Comparison of ENCODE assay signal across 22 cellular contexts in the genomic region with DNA sequence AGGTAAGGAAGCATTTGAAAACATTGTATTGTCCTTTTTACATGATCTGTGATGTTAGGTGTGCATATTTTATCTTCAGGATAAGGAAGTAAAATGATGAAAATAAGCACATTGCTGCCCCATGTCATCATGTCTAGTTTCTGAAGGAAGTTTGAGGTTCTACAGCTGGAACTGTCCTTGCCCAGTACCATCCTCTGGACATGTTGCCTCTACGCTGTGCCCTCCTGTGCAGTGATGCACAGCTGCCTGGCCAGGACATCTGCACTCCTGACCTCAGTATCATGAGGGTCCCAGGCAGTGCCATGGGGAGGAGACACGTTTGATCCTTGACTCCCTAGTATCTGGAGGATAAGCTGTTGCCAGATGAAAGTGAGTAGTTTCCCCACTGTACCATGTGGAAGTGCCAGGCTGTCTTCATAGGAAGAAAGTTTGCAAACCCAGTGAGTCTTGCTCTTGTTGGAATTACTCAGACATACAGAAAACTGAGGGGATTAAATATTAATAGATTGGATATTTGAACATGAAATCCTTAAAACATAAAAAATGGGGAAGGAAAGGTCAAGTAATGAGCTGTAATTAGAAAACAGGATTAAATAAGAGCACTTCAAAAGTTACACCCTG. TPM values are rescaled to one million over a fixed set of nuclear protein-coding genes. Genes with fewer than 3 reads are reported as not detected.
"Had no signal": no experiment of that assay in that cellular context is flagged by ENCODE, and none has a peak within 500 bp of the region (broad histone marks: within the 10 kb centered on the region; RNA-seq: fewer than 3 reads in every experiment).

No MANE protein-coding gene starts in this region.

- ATAC-seq: effector memory CD8-positive, alpha-beta T cell; foreskin keratinocyte; left colon; stimulated activated naive B cell treated with anti-CD40 and anti-IgM and Interleukin-4, amounts not matched to agents 10 μg/mL and 1 μg/mL and 100 μg/mL, for 72 hours had no signal

- H3K9me3 Mint-ChIP-seq: dendritic cell treated with granulocyte-macrophage colony-stimulating factor and Interleukin-4, amounts not matched to agents 40 ng/mL and 50 ng/mL, for 4 days; effector memory CD8-positive, alpha-beta T cell; memory B cell; naive B cell; nephron; stimulated activated naive B cell treated with anti-CD40 and anti-IgM and Interleukin-4, amounts not matched to agents 10 μg/mL and 1 μg/mL and 100 μg/mL, for 72 hours had no signal

- H3K4me1 Mint-ChIP-seq: nephron had no signal

- H3K27me3 ChIP-seq: esophagus squamous epithelium, foreskin keratinocyte, sigmoid colon, stomach, transverse colon had no signal

- H3K27me3 Mint-ChIP-seq: dendritic cell treated with granulocyte-macrophage colony-stimulating factor and Interleukin-4, amounts not matched to agents 40 ng/mL and 50 ng/mL, for 4 days; effector memory CD8-positive, alpha-beta T cell; memory B cell; naive B cell; stimulated activated naive B cell treated with anti-CD40 and anti-IgM and Interleukin-4, amounts not matched to agents 10 μg/mL and 1 μg/mL and 100 μg/mL, for 72 hours had no signal

- H3K4me3 ChIP-seq: esophagus squamous epithelium, sigmoid colon, skin epidermis, stomach, thoracic aorta, transverse colon had no signal

- H3K27ac ChIP-seq: epithelial cell of prostate, esophagus squamous epithelium, foreskin keratinocyte, sigmoid colon, skin epidermis, stomach, transverse colon had no signal

- H3K4me1 ChIP-seq: foreskin keratinocyte, sigmoid colon had no signal

- DNase-seq: effector memory CD8-positive, alpha-beta T cell; esophagus squamous epithelium; foreskin keratinocyte; kidney; left colon; midbrain; naive B cell; sigmoid colon; stimulated activated CD4-positive, alpha-beta T cell treated with anti-CD3 and anti-CD28 coated beads, Interleukin-2, amount 100 ng/mL, for 24 hours; stimulated activated CD4-positive, alpha-beta T cell treated with anti-CD3 and anti-CD28 coated beads, Interleukin-4, amount 100 ng/mL, for 4 hours; stimulated activated naive B cell treated with anti-CD40 and anti-IgM and Interleukin-4, amounts not matched to agents 10 μg/mL and 1 μg/mL and 100 μg/mL, for 72 hours; stomach; substantia nigra; transverse colon had no signal

- H3K9me3 ChIP-seq: esophagus squamous epithelium, sigmoid colon, stomach, thoracic aorta, transverse colon had no signal

- H3K4me3 Mint-ChIP-seq: dendritic cell treated with granulocyte-macrophage colony-stimulating factor and Interleukin-4, amounts not matched to agents 40 ng/mL and 50 ng/mL, for 4 days; effector memory CD8-positive, alpha-beta T cell; memory B cell; naive B cell; nephron; stimulated activated naive B cell treated with anti-CD40 and anti-IgM and Interleukin-4, amounts not matched to agents 10 μg/mL and 1 μg/mL and 100 μg/mL, for 72 hours had no signal

- H3K27ac Mint-ChIP-seq: dendritic cell treated with granulocyte-macrophage colony-stimulating factor and Interleukin-4, amounts not matched to agents 40 ng/mL and 50 ng/mL, for 4 days; effector memory CD8-positive, alpha-beta T cell; memory B cell; nephron; stimulated activated naive B cell treated with anti-CD40 and anti-IgM and Interleukin-4, amounts not matched to agents 10 μg/mL and 1 μg/mL and 100 μg/mL, for 72 hours had no signal

- FAIRE-seq: colon, kidney had no signal

RNA-seq across cellular contexts. Expression of a gene that starts 9.5 kb away (rescaled TPM):
- total RNA-seq: foreskin keratinocyte, pulmonary artery endothelial cell had no signal
- polyA plus RNA-seq: foreskin keratinocyte had no signal
